ENCODE assay signal across 8 cellular contexts in the genomic region with DNA sequence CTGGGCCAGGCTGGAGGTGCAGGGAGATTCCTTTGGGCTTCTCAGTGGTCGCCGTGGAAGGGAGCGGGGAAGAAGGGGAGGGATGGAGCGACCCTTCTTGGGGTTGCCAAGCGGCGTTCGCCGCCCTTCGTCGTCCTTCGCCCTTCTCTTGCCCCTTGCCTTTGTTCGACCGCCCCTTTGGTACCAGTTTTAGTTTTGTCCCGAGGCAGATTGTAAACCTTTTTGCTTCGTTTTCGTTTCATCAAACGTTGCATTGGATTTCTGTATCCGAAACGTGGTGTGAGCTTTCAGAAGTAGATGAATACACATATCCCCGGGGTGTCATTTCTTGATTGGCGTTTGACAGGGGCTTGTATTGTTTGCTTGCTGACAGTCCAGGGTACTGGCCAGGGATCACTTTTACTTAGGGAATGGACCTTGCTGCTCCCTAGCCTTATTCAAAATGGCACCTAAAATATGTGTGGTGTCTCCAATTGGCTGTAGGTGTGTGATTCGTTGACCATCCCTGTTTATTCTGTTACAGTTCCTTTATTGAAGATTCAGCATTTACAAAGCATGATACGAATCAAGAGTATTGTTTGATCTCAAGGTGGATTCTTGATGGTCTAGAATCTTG. TPM values are rescaled to one million over a fixed set of nuclear protein-coding genes. Genes with fewer than 3 reads are reported as not detected.
DNase-seq lines count a peak whose midpoint lies in the region; ATAC-seq lines count a peak whose summit lies in the region.

No MANE protein-coding gene starts in this region.

- H3K27me3 Mint-ChIP-seq in activated T-helper 2 cell treated with anti-CD3 and anti-CD28 coated beads, Interferon-gamma antibody, Interleukin-2, Interleukin-4, amounts not matched to agents 10 μg/mL and 5 μg/mL and 100 μg/mL, durations not matched to agents 14 hours and 24 hours and 36 hours (ENCODE audit: low read depth): no peaks in the 10 kb centered on the region

- H3K9me3 ChIP-seq in skeletal muscle tissue (ENCODE audit: control insufficient read depth in 3 of 3, low read length in 3 of 3): no peaks in the 10 kb centered on the region

- peak overlapping the region; percentile 96 for H3K4me3 Mint-ChIP-seq in activated T-helper 2 cell treated with anti-CD3 and anti-CD28 coated beads, Interferon-gamma antibody, Interleukin-2, Interleukin-4, amounts not matched to agents 10 μg/mL and 5 μg/mL and 100 μg/mL, durations not matched to agents 14 hours and 24 hours and 36 hours (ENCODE audit: low read depth)

- peaks cover 21% of the 10 kb centered on the region for H3K4me1 Mint-ChIP-seq in activated T-helper 2 cell treated with anti-CD3 and anti-CD28 coated beads, Interferon-gamma antibody, Interleukin-2, Interleukin-4, amounts not matched to agents 10 μg/mL and 5 μg/mL and 100 μg/mL, durations not matched to agents 14 hours and 24 hours and 36 hours (ENCODE audit: low read depth)

- peaks cover 24% of the 10 kb centered on the region for H3K36me3 Mint-ChIP-seq in activated T-helper 2 cell treated with anti-CD3 and anti-CD28 coated beads, Interferon-gamma antibody, Interleukin-2, Interleukin-4, amounts not matched to agents 10 μg/mL and 5 μg/mL and 100 μg/mL, durations not matched to agents 14 hours and 24 hours and 36 hours (ENCODE audit: low read depth)

- H3K27ac Mint-ChIP-seq in activated T-helper 2 cell treated with anti-CD3 and anti-CD28 coated beads, Interferon-gamma antibody, Interleukin-2, Interleukin-4, amounts not matched to agents 10 μg/mL and 5 μg/mL and 100 μg/mL, durations not matched to agents 14 hours and 24 hours and 36 hours: peak overlapping the region; percentile 89

- H3K9ac ChIP-seq in skeletal muscle tissue (ENCODE audit: low read depth in 1 of 3, low read length in 3 of 3): peak overlapping the region; percentile 87 to 93 (median 88)

- peak overlapping the region; percentile 81 for H3K27ac ChIP-seq in skeletal muscle tissue (ENCODE audit: low read depth, low read length)

- no peaks in the 10 kb centered on the region for H3K9me3 Mint-ChIP-seq in activated T-helper 2 cell treated with anti-CD3 and anti-CD28 coated beads, Interferon-gamma antibody, Interleukin-2, Interleukin-4, amounts not matched to agents 10 μg/mL and 5 μg/mL and 100 μg/mL, durations not matched to agents 14 hours and 24 hours and 36 hours

- H3K36me3 ChIP-seq in skeletal muscle tissue (ENCODE audit: control insufficient read depth in 3 of 3, insufficient read depth in 3 of 3, low read length in 3 of 3): peaks cover 0 to 6% (median 2%) of the 10 kb centered on the region in 3 donors

- peaks cover 13 to 23% (median 16%) of the 10 kb centered on the region in 3 donors for H3K4me1 ChIP-seq in skeletal muscle tissue (ENCODE audit: control insufficient read depth in 3 of 3, insufficient read depth in 3 of 3, low read length in 3 of 3)

- no peak for ATAC-seq in GM18868 (IDR thresholded peaks at IDR 0.05; ENCODE audit: unreplicated experiment)
- no peak for ATAC-seq in HG02981 (IDR thresholded peaks at IDR 0.05; ENCODE audit: unreplicated experiment)

- no peaks in the 10 kb centered on the region for H3K27me3 ChIP-seq in skeletal muscle tissue (ENCODE audit: control insufficient read depth in 3 of 3, insufficient read depth in 3 of 3, low read length in 3 of 3)

- H3K4me3 ChIP-seq in skeletal muscle tissue (ENCODE audit: low read length in 3 of 3): peak overlapping the region; percentile 90 to 91 (median 91)

- DNase-seq in DMS 273 (lab: John Stamatoyannopoulos, UW; ENCODE audit: unreplicated experiment) (peak; percentile 46), DMS 273 treated with DMSO at 0.1 percent for 48 hours (lab: John Stamatoyannopoulos, UW) (no peak), HuH-7 (ENCODE audit: low spot score) (peak; percentile 47), hepatic stellate cell (ENCODE audit: low spot score) (peak; percentile 41)
- DNase-seq in activated T-helper 2 cell treated with anti-CD3 and anti-CD28 coated beads, Interferon-gamma antibody, Interleukin-2, Interleukin-4, amounts not matched to agents 10 μg/mL and 5 μg/mL and 100 μg/mL, durations not matched to agents 14 hours and 24 hours and 36 hours (ENCODE audit: low spot score): no peak

- intact Hi-C loops in activated T-helper 2 cell treated with anti-CD3 and anti-CD28 coated beads, Interferon-gamma antibody, Interleukin-2, Interleukin-4, amounts not matched to agents 10 μg/mL and 5 μg/mL and 100 μg/mL, durations not matched to agents 14 hours and 24 hours and 36 hours (cut with micrococcal nuclease): loop anchor here (2.0 to 5.0 kb wide), 2 partner anchors 47 to 654 kb away; partner anchors contain the start of gene YES1

RNA-seq across cellular contexts. Expression of gene USP14, which starts 0.8 kb away (rescaled TPM):
- total RNA-seq in activated T-helper 2 cell treated with anti-CD3 and anti-CD28 coated beads, Interferon-gamma antibody, Interleukin-2, Interleukin-4, amounts not matched to agents 10 μg/mL and 5 μg/mL and 100 μg/mL, durations not matched to agents 14 hours and 24 hours and 36 hours: 89.7 and 98.4 TPM in 2 replicates
- 29.7 TPM for total RNA-seq in skeletal muscle tissue

Comparison
In these comparisons a context has a peak if more than half of its experiments do, and no peak if none do; other contexts are left out.
1. DNase-seq: peak in DMS 273 (single experiment), HuH-7 (single experiment) and hepatic stellate cell (single experiment); none in DMS 273 treated with DMSO at 0.1 percent for 48 hours (single experiment) and activated T-helper 2 cell treated with anti-CD3 and anti-CD28 coated beads, Interferon-gamma antibody, Interleukin-2, Interleukin-4, amounts not matched to agents 10 μg/mL and 5 μg/mL and 100 μg/mL, durations not matched to agents 14 hours and 24 hours and 36 hours (single experiment).